Comparison of ENCODE assay signal across 18 cellular contexts in genomic region chr11:81886406-81887075, GRCh38.
"Had no signal": no experiment of that assay in that cellular context is flagged by ENCODE, and none has a peak within 500 bp of the region (broad histone marks: within the 10 kb centered on the region; RNA-seq: fewer than 3 reads in every experiment).

No MANE protein-coding gene starts in this region.

- H3K36me3 Mint-ChIP-seq: neural progenitor cell had no signal

- H3K4me3 Mint-ChIP-seq: naive thymus-derived CD8-positive, alpha-beta T cell; neural progenitor cell had no signal

- DNase-seq: dermis blood vessel endothelial cell; esophagus squamous epithelium; foreskin fibroblast; glutamatergic neuron; islet precursor cell; mucosa of descending colon; naive thymus-derived CD8-positive, alpha-beta T cell; nucleus accumbens; ovary; sigmoid colon; stimulated activated CD4-positive, alpha-beta T cell treated with anti-CD3 and anti-CD28 coated beads, Interleukin-2, amount 100 ng/mL, for 24 hours; stimulated activated naive CD4-positive, alpha-beta T cell treated with Interleukin-2 at 50 U/mL for 16 hours; tibial artery; upper lobe of left lung; uterus had no signal

- H3K27me3 Mint-ChIP-seq: naive thymus-derived CD8-positive, alpha-beta T cell had no signal

- H3K4me1 Mint-ChIP-seq: neural progenitor cell had no signal

- H3K9me3 Mint-ChIP-seq: neural progenitor cell had no signal

- H3K27ac Mint-ChIP-seq: naive thymus-derived CD8-positive, alpha-beta T cell; neural progenitor cell had no signal

- ATAC-seq: gastroesophageal sphincter; left lobe of liver; mucosa of descending colon; naive thymus-derived CD8-positive, alpha-beta T cell had no signal
